Comparison of ENCODE assay signal across 19 cellular contexts in genomic region chr3:11136116-11136515, GRCh38. TPM values are rescaled to one million over a fixed set of nuclear protein-coding genes. Genes with fewer than 3 reads are reported as not detected.
DNase-seq lines count a peak whose midpoint lies in the region; ATAC-seq, FAIRE-seq and TF ChIP-seq lines count a peak whose summit lies in the region.
"Had no signal": no experiment of that assay in that cellular context is flagged by ENCODE, and none has a peak within 500 bp of the region (broad histone marks: within the 10 kb centered on the region; RNA-seq: fewer than 3 reads in every experiment).

No MANE protein-coding gene starts in this region.

- peaks cover 11% of the 10 kb centered on the region for H3K4me1 Mint-ChIP-seq in activated CD4-positive, alpha-beta T cell treated with anti-CD3 and anti-CD28 coated beads for 36 hours

- no TSS peak for BruUV-seq in PC-3 (replicated peaks; lab: Mats Ljungman, UMichigan)

- TF ChIP-seq POLR2A in A549 (IDR thresholded peaks at IDR 0.05; ENCODE audit: low read length) (no peak), spleen (IDR thresholded peaks at IDR 0.05) (no peak)

- H3K79me2 ChIP-seq in PC-3 (ENCODE audit: low read length) = no peaks in the 10 kb centered on the region
- H3K79me2 ChIP-seq: hepatocyte had no signal

- H4K91ac ChIP-seq in neuronal stem cell (ENCODE audit: low read depth, low read length, poor library complexity) = no peak overlapping the region

- WGBS in A549 (ENCODE audit: missing lambda C conversion rate) = 69% methylated on average over 3 of the region's 3 CpGs
- WGBS in neuronal stem cell (ENCODE audit: extremely low coverage in 2 of 2, insufficient read length in 2 of 2, insufficient replicate concordance in 1 of 2), 2 donors = no CpG with 5 or more reads among the region's 3 CpGs
- WGBS in spleen, 5 donors = 71 to 89% (median 85%) methylated on average over 3 of the region's 3 CpGs

- H2BK12ac ChIP-seq in neuronal stem cell (ENCODE audit: low read length) = no peak overlapping the region

- POLR2A ChIA-PET in A549 (lab: Yijun Ruan, JAX) (interaction anchor here (0.8 to 1.6 kb wide), 3 partner anchors 19 to 51 kb away, joined by 3 to 15 read pairs (median 8); partner anchors contain the start of gene HRH1), PC-3 (lab: Charles Lee; ENCODE audit: unreplicated experiment) (interaction anchor here (0.6 kb wide), 1 partner anchor 69 kb away, joined by 4 read pairs; no protein-coding TSS in a partner anchor)
- POLR2A ChIA-PET in activated CD4-positive, alpha-beta T cell treated with anti-CD3 and anti-CD28 coated beads for 36 hours (lab: Charles Lee) = no interaction called here

- H3K4me3 ChIP-seq in A549 = no peak overlapping the region; the same call in 2 of the 3 replicates
- H3K4me3 ChIP-seq in PC-3 (ENCODE audit: low read length) = peak overlapping the region; percentile 31
- H3K4me3 ChIP-seq in neuronal stem cell (ENCODE audit: low read length in 2 of 2) = no peak overlapping the region
- H3K4me3 ChIP-seq in spleen = no peak overlapping the region
- H3K4me3 ChIP-seq: hepatocyte, K562, left lung, Peyer's patch had no signal

- H3K36me3 Mint-ChIP-seq in activated CD4-positive, alpha-beta T cell treated with anti-CD3 and anti-CD28 coated beads for 36 hours (ENCODE audit: low read depth) = no peaks in the 10 kb centered on the region

- no peak overlapping the region for H4K8ac ChIP-seq in neuronal stem cell (ENCODE audit: low read depth, low read length)

- DNase-seq in A549 (ENCODE audit: low read depth in 1 of 2, low spot score in 1 of 2) (no peak), PC-3 (peak; percentile 41), epithelial cell of prostate (ENCODE audit: low read depth, low spot score) (no peak), neuronal stem cell (ENCODE audit: low spot score) (no peak), SW 1271 (lab: John Stamatoyannopoulos, UW) (no peak), spleen (no peak)
- no peak for DNase-seq in effector CD4-positive, alpha-beta T cell
- DNase-seq in activated CD4-positive, alpha-beta T cell treated with anti-CD3 and anti-CD28 coated beads for 36 hours = no peak
- DNase-seq: activated CD4-positive, alpha-beta T cell treated with anti-CD3 and anti-CD28 coated beads for 4 hours; activated T-cell treated with anti-CD3 and anti-CD28 coated beads, Interleukin-2, amount 50 U/mL, for 24 hours; effector memory CD8-positive, alpha-beta T cell; left lung; NCI-H1417; Peyer's patch; stimulated activated CD4-positive, alpha-beta T cell treated with anti-CD3 and anti-CD28 coated beads, Interleukin-12 subunit alpha, Interleukin-12 subunit beta, amount 100 ng/mL, for 4 hours; T-helper 17 cell had no signal

- peaks cover 5% of the 10 kb centered on the region for H3F3A ChIP-seq in PC-3 (ENCODE audit: low read length, unreplicated experiment)

- no peak for FAIRE-seq in A549 (lab: Jason Lieb, UNC)
- FAIRE-seq: D721Med, K562 had no signal

- TF ChIP-seq EP300 in A549 (IDR thresholded peaks at IDR 0.05) = no peak

- H3K27me3 Mint-ChIP-seq in activated CD4-positive, alpha-beta T cell treated with anti-CD3 and anti-CD28 coated beads for 36 hours = peaks cover 13% of the 10 kb centered on the region
- H3K27me3 Mint-ChIP-seq: T-helper 17 cell had no signal

- peak overlapping the region; percentile 29 for H3K18ac ChIP-seq in neuronal stem cell (ENCODE audit: low read length)

- no peak for TF ChIP-seq RAD21 in A549 (conservative IDR thresholded peaks at IDR 0.05 in 1 of 2, IDR thresholded peaks at IDR 0.05 in 1 of 2)

- H3K27ac Mint-ChIP-seq in activated CD4-positive, alpha-beta T cell treated with anti-CD3 and anti-CD28 coated beads for 36 hours = no peak overlapping the region
- H3K27ac Mint-ChIP-seq: activated T-cell treated with anti-CD3 and anti-CD28 coated beads, Interleukin-2, amount 50 U/mL, for 24 hours; effector memory CD8-positive, alpha-beta T cell; T-helper 17 cell had no signal

- H2BK120ac ChIP-seq in neuronal stem cell (ENCODE audit: low read depth, low read length) = no peak overlapping the region

- H3K4me2 ChIP-seq in A549 (peak overlapping the region; percentile 95), PC-3 (ENCODE audit: low read length) (peak overlapping the region; percentile 71), neuronal stem cell (ENCODE audit: insufficient read depth, low read length, poor library complexity, severe bottlenecking) (no peak overlapping the region)
- H3K4me2 ChIP-seq: hepatocyte had no signal

- no peaks in the 10 kb centered on the region for H3K36me3 ChIP-seq in PC-3 (ENCODE audit: low read depth, low read length)
- no peaks in the 10 kb centered on the region for H3K36me3 ChIP-seq in neuronal stem cell (replicated peaks in 1 of 2; ENCODE audit: control insufficient read depth in 2 of 2, insufficient read depth in 2 of 2, low read length in 2 of 2)
- no peaks in the 10 kb centered on the region for H3K36me3 ChIP-seq in spleen
- H3K36me3 ChIP-seq: left lung, Peyer's patch had no signal

- no peak overlapping the region for H3K4ac ChIP-seq in neuronal stem cell (ENCODE audit: low read length)

- no peaks in the 10 kb centered on the region for H4K20me1 ChIP-seq in PC-3 (ENCODE audit: low read length)

- CTCF ChIA-PET in A549 (lab: Yijun Ruan, JAX) (interaction anchor here (1.5 to 3.9 kb wide), 6 partner anchors 17 to 378 kb away, joined by 3 to 21 read pairs (median 10); partner anchors contain the start of gene HRH1), PC-3 (lab: Charles Lee) (interaction anchor here (1.4 kb wide), 1 partner anchor 19 kb away, joined by 4 read pairs; no protein-coding TSS in a partner anchor)
- CTCF ChIA-PET in activated CD4-positive, alpha-beta T cell treated with anti-CD3 and anti-CD28 coated beads for 36 hours (lab: Charles Lee) = no interaction called here

- intact Hi-C loops in PC-3 (cut with micrococcal nuclease) (loop anchor here (1.0 kb wide), 1 partner anchor 76 kb away; no protein-coding TSS in a partner anchor), spleen (cut with DNase I; ENCODE audit: low total_unique reads) (no loop called here)
- intact Hi-C loops in activated CD4-positive, alpha-beta T cell treated with anti-CD3 and anti-CD28 coated beads for 36 hours (cut with DNase I, micrococcal nuclease) = no loop called here

- no peak overlapping the region for H3K23ac ChIP-seq in neuronal stem cell (ENCODE audit: low read depth, low read length, poor library complexity)

- no peak overlapping the region for H2BK5ac ChIP-seq in neuronal stem cell (ENCODE audit: low read length)

- no peak overlapping the region for H3K4me3 Mint-ChIP-seq in activated CD4-positive, alpha-beta T cell treated with anti-CD3 and anti-CD28 coated beads for 36 hours
- H3K4me3 Mint-ChIP-seq: activated T-cell treated with anti-CD3 and anti-CD28 coated beads, Interleukin-2, amount 50 U/mL, for 24 hours; effector memory CD8-positive, alpha-beta T cell; T-helper 17 cell had no signal

- no peaks in the 10 kb centered on the region for H3K9me2 ChIP-seq in PC-3 (replicated peaks; ENCODE audit: low read length)

- H3K9me3 ChIP-seq in A549 (no peaks in the 10 kb centered on the region), PC-3 (ENCODE audit: low read length) (no peaks in the 10 kb centered on the region), neuronal stem cell (replicated peaks in 1 of 2; ENCODE audit: control insufficient read depth in 2 of 2, insufficient read depth in 1 of 2, low read depth in 1 of 2, low read length in 2 of 2) (peaks cover 0 to 2% of the 10 kb centered on the region in 2 donors), spleen (no peaks in the 10 kb centered on the region)
- H3K9me3 ChIP-seq: left lung, Peyer's patch had no signal

- H3K27ac ChIP-seq in A549 (peak overlapping the region; percentile 80 to 92), PC-3 (ENCODE audit: low read length) (peak overlapping the region; percentile 97), epithelial cell of prostate (peak overlapping the region; percentile 97), neuronal stem cell (replicated peaks; ENCODE audit: low read length) (no peak overlapping the region), spleen (no peak overlapping the region)

- no peak overlapping the region for H3K14ac ChIP-seq in neuronal stem cell (ENCODE audit: low read length)

- H3K9me3 Mint-ChIP-seq in activated CD4-positive, alpha-beta T cell treated with anti-CD3 and anti-CD28 coated beads for 36 hours (ENCODE audit: low read depth) = no peaks in the 10 kb centered on the region
- H3K9me3 Mint-ChIP-seq: activated T-cell treated with anti-CD3 and anti-CD28 coated beads, Interleukin-2, amount 50 U/mL, for 24 hours; effector memory CD8-positive, alpha-beta T cell had no signal

- no peak overlapping the region for H2BK15ac ChIP-seq in neuronal stem cell (ENCODE audit: low read length)

- no peaks in the 10 kb centered on the region for H3K27me3 ChIP-seq in PC-3 (ENCODE audit: low read length)
- H3K27me3 ChIP-seq in neuronal stem cell (ENCODE audit: control insufficient read depth in 3 of 3, insufficient read depth in 3 of 3, low read depth in 1 of 3, low read length in 3 of 3) = no peaks in the 10 kb centered on the region
- peaks cover 0 to 4% (median 0%) of the 10 kb centered on the region in 7 donors for H3K27me3 ChIP-seq in spleen (replicated peaks in 1 of 7)
- H3K27me3 ChIP-seq: hepatocyte, left lung, Peyer's patch had no signal

- H3K79me1 ChIP-seq in neuronal stem cell (ENCODE audit: low read depth, low read length) = no peaks in the 10 kb centered on the region

- H3K4me1 ChIP-seq in A549 = peaks cover 29% of the 10 kb centered on the region
- H3K4me1 ChIP-seq in PC-3 (ENCODE audit: insufficient read depth, low read length) = peaks cover 34% of the 10 kb centered on the region
- H3K4me1 ChIP-seq in neuronal stem cell (ENCODE audit: control insufficient read depth in 2 of 2, insufficient read depth in 1 of 2, low read depth in 1 of 2, low read length in 2 of 2) = no peaks in the 10 kb centered on the region
- peaks cover 7 to 17% (median 15%) of the 10 kb centered on the region in 6 donors for H3K4me1 ChIP-seq in spleen

- ATAC-seq in A549 (no peak), PC-3 (no peak)
- no peak for ATAC-seq in activated CD4-positive, alpha-beta T cell treated with anti-CD3 and anti-CD28 coated beads for 36 hours
- ATAC-seq: effector memory CD8-positive, alpha-beta T cell; K562; T-helper 17 cell had no signal

- H3K9ac ChIP-seq in PC-3 (ENCODE audit: low read length) (peak overlapping the region; percentile 79), neuronal stem cell (ENCODE audit: low read depth, low read length, poor library complexity) (no peak overlapping the region)

- H2AFZ ChIP-seq in PC-3 (ENCODE audit: low read length) (peak overlapping the region; percentile 5; the same call in 1 of the 2 replicates), neuronal stem cell (ENCODE audit: low read length) (no peak overlapping the region)
- H2AFZ ChIP-seq: hepatocyte had no signal

- TF ChIP-seq CTCF in A549 (IDR thresholded peaks at IDR 0.05) (no peak), PC-3 (conservative IDR thresholded peaks at IDR 0.05; ENCODE audit: low read depth, low read length) (no peak), spleen (IDR thresholded peaks at IDR 0.05 in 8 of 11, conservative IDR thresholded peaks at IDR 0.05 in 3 of 11) (no peak)

- H2AK5ac ChIP-seq in neuronal stem cell (ENCODE audit: low read depth, low read length) = no peak overlapping the region

RNA-seq across cellular contexts. Expression of gene HRH1, which starts 18.2 kb away (rescaled TPM):
- polyA plus RNA-seq in A549 (2011; rRNA removed) = 4.2 and 4.7 TPM in 2 replicates
- 1.2 and 1.6 TPM in 2 replicates for polyA plus RNA-seq in A549 (2012; cell fraction: cytosol; rRNA removed)
- polyA plus RNA-seq in A549 (2012; cell fraction: nucleus; rRNA removed) = 1.7 and 2.1 TPM in 2 replicates
- polyA plus RNA-seq in A549 (2017; fragmentation: RNase III; extraction: RNeasy Plus Mini Kit Qiagen cat#74134 plus additional on column Dnase treatment) = 3.7 to 4.2 TPM (median 3.7 TPM) in 3 replicates
- polyA minus RNA-seq in A549 (2011; rRNA and poly(A)+ RNA removed) = 8.4 and 9.8 TPM in 2 replicates
- 5.9 and 7.5 TPM in 2 replicates for total RNA-seq in PC-3 (2014; rRNA removed)
- under 0.01 TPM for polyA plus RNA-seq in neuronal stem cell (2013, experiment 1 of 2)
- polyA plus RNA-seq in neuronal stem cell (2013, experiment 2 of 2) = 0.04 TPM
- total RNA-seq in spleen = 1 to 10 TPM in 6 of 7 donors, under 1 TPM in 1; 0.92 to 4.4 (median 2.4) TPM
- under 1 TPM; 0.15 to 0.42 (median 0.29) TPM for polyA plus RNA-seq in spleen
- 1 to 10 TPM in 1 of 2 experiments, under 1 TPM in 1; 0.98 to 1.4 TPM for total RNA-seq in activated CD4-positive, alpha-beta T cell treated with anti-CD3 and anti-CD28 coated beads for 36 hours
- total RNA-seq: T-helper 17 cell had no signal

Comparison
In these comparisons a context has a peak if more than half of its experiments do, and no peak if none do; other contexts are left out.
1. H3K27ac ChIP-seq: peak in A549 (2 of 2), PC-3 (single experiment) and epithelial cell of prostate (single experiment); none in neuronal stem cell (single experiment) and spleen (0 of 8).